ENCODE assay signal across 9 cellular contexts in the genomic region with DNA sequence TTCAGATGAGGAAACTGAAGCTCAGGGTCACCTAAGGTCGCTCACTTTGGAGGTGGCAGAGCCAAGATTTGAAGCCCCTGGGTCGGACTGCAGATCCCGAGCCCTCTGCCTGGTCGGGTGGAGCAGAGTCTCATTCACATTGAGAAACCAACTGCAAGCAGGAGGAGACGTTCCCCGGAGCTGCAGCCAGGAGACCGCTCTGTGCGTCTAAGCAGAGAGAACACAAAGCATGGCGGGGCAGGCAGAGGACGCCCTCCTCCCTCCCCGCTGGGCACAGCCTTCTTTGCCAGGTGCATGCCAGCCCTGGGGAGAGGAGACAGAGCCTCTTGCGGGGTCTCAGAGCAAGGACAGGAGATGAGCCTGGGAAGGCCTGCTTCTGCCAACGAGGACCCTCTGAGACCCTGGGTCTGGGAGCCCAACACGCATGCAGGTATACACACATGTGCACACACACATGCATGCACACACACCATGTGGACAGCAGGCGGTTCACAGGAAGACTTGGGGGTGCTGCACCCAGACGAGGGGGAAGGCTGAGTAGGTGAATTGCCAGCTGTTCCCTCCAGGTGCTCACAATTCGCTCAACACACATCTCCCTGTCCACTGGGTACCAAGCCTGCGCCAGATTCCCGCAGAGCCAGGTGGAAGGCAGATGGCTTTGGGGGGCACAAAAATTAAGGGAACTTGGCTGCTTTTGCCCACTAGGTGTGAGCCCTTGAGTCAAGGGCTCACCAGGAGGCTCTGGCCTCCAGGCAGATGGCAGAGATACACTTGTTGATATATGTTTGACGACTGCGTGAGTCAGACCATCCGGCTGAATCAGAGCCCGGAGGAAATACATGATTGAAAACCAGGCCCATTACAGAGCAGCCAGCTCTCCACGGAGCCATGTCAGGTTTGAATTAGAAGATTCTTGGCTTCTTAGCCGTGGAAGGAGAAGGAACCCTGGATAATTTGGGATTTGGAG. TPM values are rescaled to one million over a fixed set of nuclear protein-coding genes. Genes with fewer than 3 reads are reported as not detected.
DNase-seq lines count a peak whose midpoint lies in the region; ATAC-seq and TF ChIP-seq lines count a peak whose summit lies in the region.
"Had no signal": no experiment of that assay in that cellular context is flagged by ENCODE, and none has a peak within 500 bp of the region (broad histone marks: within the 10 kb centered on the region; RNA-seq: fewer than 3 reads in every experiment).

No MANE protein-coding gene starts in this region.

- peak overlapping the region; percentile 68 for H3K27ac Mint-ChIP-seq in activated T-cell treated with anti-CD3 and anti-CD28 coated beads, Interleukin-2, amount 50 U/mL, for 24 hours

- no peaks in the 10 kb centered on the region for H3K36me3 ChIP-seq in mammary epithelial cell (ENCODE audit: insufficient read depth, low read length)

- BruUV-seq in mammary epithelial cell (replicated peaks; lab: Mats Ljungman, UMichigan), result no TSS peak

- H3K9me3 Mint-ChIP-seq in activated T-cell treated with anti-CD3 and anti-CD28 coated beads, Interleukin-2, amount 50 U/mL, for 24 hours, result no peaks in the 10 kb centered on the region

- DNase-seq in activated T-cell treated with anti-CD3 and anti-CD28 coated beads, Interleukin-2, amount 50 U/mL, for 24 hours, result no peak
- no peak for DNase-seq in activated T-cell treated with anti-CD3 and anti-CD28 coated beads for 4 hours
- DNase-seq in NOMO-1 treated with DMSO at 0.1 percent for 48 hours (lab: John Stamatoyannopoulos, UW; ENCODE audit: unreplicated experiment), result peak; percentile 63
- DNase-seq in mammary epithelial cell, result peak; percentile 89
- DNase-seq in retina, result peak; percentile 16
- DNase-seq in NCI-H748 treated with DMSO at 0.1 percent for 48 hours (lab: John Stamatoyannopoulos, UW), result no peak
- DNase-seq in medulla oblongata (ENCODE audit: extremely low spot score), result no peak

- no peak for ATAC-seq in HG02885 (IDR thresholded peaks at IDR 0.05; ENCODE audit: poor library complexity, unreplicated experiment)

- in situ Hi-C loops in mammary epithelial cell (cut with MboI; ENCODE audit: low sequenced_read_pairs in 2 of 2), result no loop called here

- H3K4me1 Mint-ChIP-seq in activated T-cell treated with anti-CD3 and anti-CD28 coated beads, Interleukin-2, amount 50 U/mL, for 24 hours (ENCODE audit: low read depth), result peaks cover 12% of the 10 kb centered on the region

- H3K4me2 ChIP-seq in mammary epithelial cell (ENCODE audit: insufficient read depth, low read depth, low read length), result peak overlapping the region; percentile 34

- H3K27me3 ChIP-seq in mammary epithelial cell (ENCODE audit: insufficient read depth, low read length), result no peaks in the 10 kb centered on the region

- CTCF ChIA-PET in mammary epithelial cell (lab: Charles Lee; ENCODE audit: low non-redundant PET), result interaction anchor here (0.7 to 1.5 kb wide), 3 partner anchors 36 to 89 kb away, joined by 5 to 6 read pairs (median 5); no protein-coding TSS in a partner anchor

- H3K27me3 Mint-ChIP-seq in activated T-cell treated with anti-CD3 and anti-CD28 coated beads, Interleukin-2, amount 50 U/mL, for 24 hours, result peaks cover 13% of the 10 kb centered on the region

- H3K4me3 Mint-ChIP-seq in activated T-cell treated with anti-CD3 and anti-CD28 coated beads, Interleukin-2, amount 50 U/mL, for 24 hours, result no peak overlapping the region

- 63% methylated on average over 23 of the region's 25 CpGs for whole genome bisulfite sequencing in mammary epithelial cell (ENCODE audit: low coverage, missing lambda C conversion rate)

- dilution Hi-C loops in mammary epithelial cell (cut with HindIII; ENCODE audit: low sequenced_read_pairs), result no loop called here

- intact Hi-C loops in mammary epithelial cell (cut with micrococcal nuclease), result loop anchor here (1.0 kb wide), 2 partner anchors 35 to 88 kb away; no protein-coding TSS in a partner anchor

- no peak overlapping the region for H3K4me3 ChIP-seq in mammary epithelial cell (replicated peaks in 1 of 3; ENCODE audit: insufficient read depth in 1 of 3, low read depth in 2 of 3, low read length in 3 of 3)
- H3K4me3 ChIP-seq: skin epidermis had no signal

- H3K79me2 ChIP-seq in mammary epithelial cell (ENCODE audit: insufficient read depth, low read length), result no peaks in the 10 kb centered on the region

- no peak overlapping the region for H3K27ac ChIP-seq in mammary epithelial cell (ENCODE audit: insufficient read depth, low read depth, low read length)

- no peaks in the 10 kb centered on the region for H3K36me3 Mint-ChIP-seq in activated T-cell treated with anti-CD3 and anti-CD28 coated beads, Interleukin-2, amount 50 U/mL, for 24 hours (ENCODE audit: low read depth)

- H3K9ac ChIP-seq in mammary epithelial cell (ENCODE audit: insufficient read depth, low read length), result no peak overlapping the region

- no peaks in the 10 kb centered on the region for H3K9me3 ChIP-seq in mammary epithelial cell (replicated peaks; ENCODE audit: insufficient read depth, low read length)

- TF ChIP-seq CTCF in mammary epithelial cell (conservative IDR thresholded peaks at IDR 0.05 in 1 of 2, IDR thresholded peaks at IDR 0.05 in 1 of 2; ENCODE audit: extremely low read depth in 1 of 2, insufficient read depth in 1 of 2, low read depth in 1 of 2, low read length in 2 of 2), result peak; percentile 46 to 65

- peak overlapping the region; percentile 53 for H2AFZ ChIP-seq in mammary epithelial cell (ENCODE audit: low read depth, low read length)

- peaks cover 40% of the 10 kb centered on the region for H3K4me1 ChIP-seq in mammary epithelial cell (ENCODE audit: insufficient read depth, low read length)

- no peaks in the 10 kb centered on the region for H4K20me1 ChIP-seq in mammary epithelial cell (ENCODE audit: insufficient read depth, low read length)

RNA-seq across cellular contexts. Expression of gene NTSR1, which starts 5.5 kb away (rescaled TPM):
- total RNA-seq in mammary epithelial cell, result under 1 TPM in 1 of 2 donors, not detected in 1; 0.14 TPM
- 0.82 TPM for polyA plus RNA-seq in mammary epithelial cell
- 0.83 TPM for polyA minus RNA-seq in mammary epithelial cell

Comparison
In these comparisons a context has a peak if more than half of its experiments do, and no peak if none do; other contexts are left out.
1. DNase-seq: peak in NOMO-1 treated with DMSO at 0.1 percent for 48 hours (single experiment), mammary epithelial cell (single experiment) and retina (single experiment); none in activated T-cell treated with anti-CD3 and anti-CD28 coated beads, Interleukin-2, amount 50 U/mL, for 24 hours (single experiment), activated T-cell treated with anti-CD3 and anti-CD28 coated beads for 4 hours (single experiment), NCI-H748 treated with DMSO at 0.1 percent for 48 hours (single experiment) and medulla oblongata (single experiment).